Comparison of ENCODE assay signal across 1 cellular context in genomic region chr2:42048318-42049251, GRCh38.
TF ChIP-seq lines count a peak whose summit lies in the region.

No MANE protein-coding gene starts in this region.

TF ChIP-seq in HepG2, 621 proteins besides CTCF, POLR2A, EP300 and RAD21 (continued from another document and continues in another):
- no peak for TF ChIP-seq ZNF496 (CRISPR knock-in tag; IDR thresholded peaks at IDR 0.05; ENCODE audit: insufficient replicate concordance)
- peak; percentile 32 for TF ChIP-seq ASH2L (IDR thresholded peaks at IDR 0.05; ENCODE audit: insufficient read length, low read depth, low read length)
- TF ChIP-seq POGK (CRISPR knock-in tag; conservative IDR thresholded peaks at IDR 0.05) = no peak
- no peak for TF ChIP-seq ZNF619 (CRISPR knock-in tag; IDR thresholded peaks at IDR 0.05)
- TF ChIP-seq ZNF83 (CRISPR knock-in tag; IDR thresholded peaks at IDR 0.05; ENCODE audit: borderline replicate concordance) = no peak
- TF ChIP-seq CBX1 (IDR thresholded peaks at IDR 0.05; ENCODE audit: low read depth) = no peak
- TF ChIP-seq RBM39 (IDR thresholded peaks at IDR 0.05; ENCODE audit: low read depth, low read length, poor library complexity, severe bottlenecking) = no peak
- TF ChIP-seq ZNF143 (CRISPR knock-in tag; IDR thresholded peaks at IDR 0.05) = no peak
- TF ChIP-seq SKIL (CRISPR knock-in tag; IDR thresholded peaks at IDR 0.05; ENCODE audit: borderline replicate concordance) = no peak
- TF ChIP-seq TFAP4 (IDR thresholded peaks at IDR 0.05; ENCODE audit: borderline replicate concordance, low read depth) = no peak
- TF ChIP-seq HHEX (CRISPR knock-in tag; IDR thresholded peaks at IDR 0.05) = no peak
- TF ChIP-seq THAP9 (CRISPR knock-in tag; IDR thresholded peaks at IDR 0.05; ENCODE audit: borderline replicate concordance) = no peak
- TF ChIP-seq TAF15 (IDR thresholded peaks at IDR 0.05; ENCODE audit: low read depth, low read length, poor library complexity, severe bottlenecking) = no peak
- TF ChIP-seq ZFP91 (CRISPR knock-in tag; IDR thresholded peaks at IDR 0.05; ENCODE audit: borderline replicate concordance) = peak; percentile 64; the same call in 1 of the 2 replicates
- no peak for TF ChIP-seq DNMT3B (CRISPR knock-in tag; conservative IDR thresholded peaks at IDR 0.05)
- peak; percentile 35; the same call in 1 of the 2 replicates for TF ChIP-seq RARA (CRISPR knock-in tag; IDR thresholded peaks at IDR 0.05)
- no peak for TF ChIP-seq NCOA5 (CRISPR knock-in tag; IDR thresholded peaks at IDR 0.05)
- TF ChIP-seq HNRNPL (IDR thresholded peaks at IDR 0.05; ENCODE audit: low read depth, low read length) = no peak
- TF ChIP-seq DDIT3 (CRISPR knock-in tag; IDR thresholded peaks at IDR 0.05) = no peak
- peak; percentile 30; the same call in 1 of the 2 replicates for TF ChIP-seq ZNF768 (CRISPR knock-in tag; IDR thresholded peaks at IDR 0.05)
- TF ChIP-seq ZNF615 (CRISPR knock-in tag; IDR thresholded peaks at IDR 0.05; ENCODE audit: borderline replicate concordance) = no peak
- TF ChIP-seq ZNF460 (CRISPR knock-in tag; IDR thresholded peaks at IDR 0.05; ENCODE audit: borderline replicate concordance) = no peak
- TF ChIP-seq ARNT2 (CRISPR knock-in tag; IDR thresholded peaks at IDR 0.05; ENCODE audit: low read depth) = no peak
- no peak for TF ChIP-seq RERE (CRISPR knock-in tag; IDR thresholded peaks at IDR 0.05; ENCODE audit: low read depth)
- peak; percentile 87 for TF ChIP-seq ZNF687 (CRISPR knock-in tag; IDR thresholded peaks at IDR 0.05)
- TF ChIP-seq TEAD2 (CRISPR knock-in tag; IDR thresholded peaks at IDR 0.05) = no peak
- no peak for TF ChIP-seq RNF219 (CRISPR knock-in tag; IDR thresholded peaks at IDR 0.05)
- TF ChIP-seq ZNF331 (CRISPR knock-in tag; IDR thresholded peaks at IDR 0.05) = no peak
- no peak for TF ChIP-seq GLI4 (CRISPR knock-in tag; IDR thresholded peaks at IDR 0.05; ENCODE audit: borderline replicate concordance)
- no peak for TF ChIP-seq GTF3A (CRISPR knock-in tag; conservative IDR thresholded peaks at IDR 0.05)
- TF ChIP-seq MED1 (CRISPR knock-in tag; IDR thresholded peaks at IDR 0.05) = 0 out of 2 replicates have a peak, but pooled peaks have one; percentile 14
